18 cellular contexts compared by ENCODE assay signal in genomic region chr11:113375402-113375801, GRCh38. TPM values are rescaled to one million over a fixed set of nuclear protein-coding genes. Genes with fewer than 3 reads are reported as not detected.
"Had no signal": no experiment of that assay in that cellular context is flagged by ENCODE, and none has a peak within 500 bp of the region (broad histone marks: within the 10 kb centered on the region; RNA-seq: fewer than 3 reads in every experiment).

No MANE protein-coding gene starts in this region.

- H3K4me1 ChIP-seq: psoas muscle had no signal

- H3K36me3 ChIP-seq: ovary, suprapubic skin had no signal

- H3K9me3 ChIP-seq: ovary, psoas muscle, suprapubic skin had no signal

- H3K27ac Mint-ChIP-seq: activated CD4-positive, alpha-beta memory T cell treated with anti-CD3 and anti-CD28 coated beads, Interleukin-2, amount 10 ng/mL, durations not matched to agents 7 days and 5 days; activated CD8-positive, alpha-beta memory T cell treated with anti-CD3 and anti-CD28 coated beads, Interleukin-2, amount 10 ng/mL, durations not matched to agents 7 days and 5 days; activated naive CD8-positive, alpha-beta T cell treated with anti-CD3 and anti-CD28 coated beads, Interleukin-2, amount 10 ng/mL, durations not matched to agents 7 days and 5 days; stimulated activated naive CD8-positive, alpha-beta T cell treated with anti-CD3 and anti-CD28 coated beads, Interleukin-15, amount 100 ng/mL, for 72 hours; type B pancreatic cell had no signal

- H3K9me3 Mint-ChIP-seq: activated CD4-positive, alpha-beta memory T cell treated with anti-CD3 and anti-CD28 coated beads, Interleukin-2, amount 10 ng/mL, durations not matched to agents 7 days and 5 days; stimulated activated naive CD8-positive, alpha-beta T cell treated with anti-CD3 and anti-CD28 coated beads, Interleukin-15, amount 100 ng/mL, for 72 hours; type B pancreatic cell had no signal

- H3K4me1 Mint-ChIP-seq: activated CD4-positive, alpha-beta memory T cell treated with anti-CD3 and anti-CD28 coated beads, Interleukin-2, amount 10 ng/mL, durations not matched to agents 7 days and 5 days; activated CD8-positive, alpha-beta memory T cell treated with anti-CD3 and anti-CD28 coated beads, Interleukin-2, amount 10 ng/mL, durations not matched to agents 7 days and 5 days; activated naive CD8-positive, alpha-beta T cell treated with anti-CD3 and anti-CD28 coated beads, Interleukin-2, amount 10 ng/mL, durations not matched to agents 7 days and 5 days; stimulated activated naive CD8-positive, alpha-beta T cell treated with anti-CD3 and anti-CD28 coated beads, Interleukin-15, amount 100 ng/mL, for 72 hours had no signal

- DNase-seq: activated CD4-positive, alpha-beta memory T cell treated with anti-CD3 and anti-CD28 coated beads, Interleukin-2, amount 10 ng/mL, durations not matched to agents 7 days and 5 days; activated CD4-positive, alpha-beta T cell treated with anti-CD3 and anti-CD28 coated beads for 48 hours; activated CD8-positive, alpha-beta memory T cell treated with anti-CD3 and anti-CD28 coated beads, Interleukin-2, amount 10 ng/mL, durations not matched to agents 7 days and 5 days; activated naive CD4-positive, alpha-beta T cell; activated naive CD8-positive, alpha-beta T cell treated with anti-CD3 and anti-CD28 coated beads, Interleukin-2, amount 10 ng/mL, durations not matched to agents 7 days and 5 days; glutamatergic neuron; islet precursor cell; ovary; psoas muscle; right cardiac atrium; stimulated activated naive CD8-positive, alpha-beta T cell treated with anti-CD3 and anti-CD28 coated beads, Interleukin-15, amount 100 ng/mL, for 72 hours; T-helper 2 cell had no signal

- H3K4me3 ChIP-seq: dorsolateral prefrontal cortex, lung, ovary, psoas muscle, skin epidermis, suprapubic skin had no signal

- H3K27ac ChIP-seq: dorsolateral prefrontal cortex, ovary, psoas muscle, suprapubic skin had no signal

- H3K27me3 Mint-ChIP-seq: activated CD4-positive, alpha-beta memory T cell treated with anti-CD3 and anti-CD28 coated beads, Interleukin-2, amount 10 ng/mL, durations not matched to agents 7 days and 5 days; activated CD8-positive, alpha-beta memory T cell treated with anti-CD3 and anti-CD28 coated beads, Interleukin-2, amount 10 ng/mL, durations not matched to agents 7 days and 5 days; stimulated activated naive CD8-positive, alpha-beta T cell treated with anti-CD3 and anti-CD28 coated beads, Interleukin-15, amount 100 ng/mL, for 72 hours had no signal

- H3K4me3 Mint-ChIP-seq: activated CD4-positive, alpha-beta memory T cell treated with anti-CD3 and anti-CD28 coated beads, Interleukin-2, amount 10 ng/mL, durations not matched to agents 7 days and 5 days; activated CD8-positive, alpha-beta memory T cell treated with anti-CD3 and anti-CD28 coated beads, Interleukin-2, amount 10 ng/mL, durations not matched to agents 7 days and 5 days; activated naive CD8-positive, alpha-beta T cell treated with anti-CD3 and anti-CD28 coated beads, Interleukin-2, amount 10 ng/mL, durations not matched to agents 7 days and 5 days; neural crest cell; stimulated activated naive CD8-positive, alpha-beta T cell treated with anti-CD3 and anti-CD28 coated beads, Interleukin-15, amount 100 ng/mL, for 72 hours; type B pancreatic cell had no signal

- ATAC-seq: activated CD8-positive, alpha-beta memory T cell treated with anti-CD3 and anti-CD28 coated beads, Interleukin-2, amount 10 ng/mL, durations not matched to agents 7 days and 5 days; psoas muscle; right cardiac atrium; stimulated activated naive CD8-positive, alpha-beta T cell treated with anti-CD3 and anti-CD28 coated beads, Interleukin-15, amount 100 ng/mL, for 72 hours had no signal

- H3K27me3 ChIP-seq: dorsolateral prefrontal cortex, ovary, suprapubic skin had no signal

RNA-seq across cellular contexts. Expression of gene ANKK1, which starts 12.2 kb away (rescaled TPM):
- total RNA-seq: activated CD4-positive, alpha-beta memory T cell treated with anti-CD3 and anti-CD28 coated beads, Interleukin-2, amount 10 ng/mL, durations not matched to agents 7 days and 5 days had no signal
